ENCODE assay signal across 30 cellular contexts in the genomic region with DNA sequence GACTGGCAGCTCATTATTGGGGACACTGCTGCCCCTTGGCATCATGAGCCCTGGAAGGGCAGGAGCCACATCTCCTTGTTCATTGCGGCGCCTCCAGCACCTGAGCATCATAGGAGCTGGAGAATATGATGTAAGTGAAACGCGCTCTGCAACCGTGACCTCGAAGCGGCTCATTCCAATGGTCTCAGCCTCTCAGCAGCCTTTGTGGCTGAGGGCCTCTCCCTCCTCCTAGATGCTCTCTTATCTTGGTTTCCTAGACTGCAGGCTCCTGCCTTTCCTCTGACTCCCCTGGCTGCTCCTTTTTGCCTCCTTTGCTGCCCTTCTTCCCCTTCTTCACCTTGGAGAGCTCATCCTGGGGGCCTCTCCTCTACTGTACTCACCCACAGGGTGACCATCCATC.
"Had no signal": no experiment of that assay in that cellular context is flagged by ENCODE, and none has a peak within 500 bp of the region (broad histone marks: within the 10 kb centered on the region; RNA-seq: fewer than 3 reads in every experiment).

No MANE protein-coding gene starts in this region.

- H3K4me3 Mint-ChIP-seq: immature natural killer cell; memory B cell; naive thymus-derived CD4-positive, alpha-beta T cell; natural killer cell treated with Interleukin-12 subunit alpha and Interleukin-12 subunit beta and Interleukin-15 and Interleukin-18, amount 100 ng/mL, for 72 hours; stimulated activated naive B cell treated with anti-CD40 and anti-IgM and Interleukin-4, amounts not matched to agents 10 μg/mL and 1 μg/mL and 100 μg/mL, for 72 hours had no signal

- H3K27me3 ChIP-seq: ovary, right atrium auricular region, right lobe of liver, testis, thyroid gland, upper lobe of left lung had no signal

- H3K4me3 ChIP-seq: left lung, lower lobe of right lung, mucosa of descending colon, ovary, right atrium auricular region, right lobe of liver, smooth muscle cell, stomach, testis, thyroid gland, transverse colon, upper lobe of left lung had no signal

- H3K27ac Mint-ChIP-seq: immature natural killer cell; memory B cell; natural killer cell treated with Interleukin-12 subunit alpha and Interleukin-12 subunit beta and Interleukin-15 and Interleukin-18, amount 100 ng/mL, for 72 hours; progenitor cell of endocrine pancreas; stimulated activated naive B cell treated with anti-CD40 and anti-IgM and Interleukin-4, amounts not matched to agents 10 μg/mL and 1 μg/mL and 100 μg/mL, for 72 hours had no signal

- H3K36me3 ChIP-seq: left lung, lower lobe of right lung, neutrophil, ovary, right atrium auricular region, right lobe of liver, stomach, thyroid gland, transverse colon, upper lobe of left lung had no signal

- H3K9me3 Mint-ChIP-seq: immature natural killer cell; memory B cell; naive thymus-derived CD4-positive, alpha-beta T cell; natural killer cell treated with Interleukin-12 subunit alpha and Interleukin-12 subunit beta and Interleukin-15 and Interleukin-18, amount 100 ng/mL, for 72 hours; stimulated activated naive B cell treated with anti-CD40 and anti-IgM and Interleukin-4, amounts not matched to agents 10 μg/mL and 1 μg/mL and 100 μg/mL, for 72 hours had no signal

- H3K4me2 ChIP-seq: smooth muscle cell had no signal

- H3K36me3 Mint-ChIP-seq: immature natural killer cell; memory B cell; naive thymus-derived CD4-positive, alpha-beta T cell; natural killer cell treated with Interleukin-12 subunit alpha and Interleukin-12 subunit beta and Interleukin-15 and Interleukin-18, amount 100 ng/mL, for 72 hours; stimulated activated naive B cell treated with anti-CD40 and anti-IgM and Interleukin-4, amounts not matched to agents 10 μg/mL and 1 μg/mL and 100 μg/mL, for 72 hours had no signal

- ATAC-seq: left colon; left lung; lower lobe of right lung; mucosa of descending colon; naive thymus-derived CD4-positive, alpha-beta T cell; natural killer cell treated with Interleukin-12 subunit alpha and Interleukin-12 subunit beta and Interleukin-15 and Interleukin-18, amount 100 ng/mL, for 72 hours; right lobe of liver; stimulated activated naive B cell treated with anti-CD40 and anti-IgM and Interleukin-4, amounts not matched to agents 10 μg/mL and 1 μg/mL and 100 μg/mL, for 72 hours; stimulated activated naive CD8-positive, alpha-beta T cell treated with anti-CD3 and anti-CD28 coated beads, Interleukin-15, Interleukin-2, amounts not matched to agents 100 U/mL and 50 U/mL, for 24 hours had no signal

- H3K27ac ChIP-seq: left lung, lower lobe of right lung, neutrophil, ovary, right atrium auricular region, right lobe of liver, stomach, testis, thyroid gland, transverse colon, upper lobe of left lung had no signal

- DNase-seq: head of caudate nucleus; hypothalamus; immature natural killer cell; kidney; left colon; lower lobe of right lung; midbrain; mucosa of descending colon; naive thymus-derived CD4-positive, alpha-beta T cell; occipital lobe; right lobe of liver; stimulated activated CD4-positive, alpha-beta T cell treated with anti-CD3 and anti-CD28 coated beads, Interleukin-1b, Interleukin-23, amount 100 ng/mL, for 48 hours; stimulated activated CD4-positive, alpha-beta T cell treated with anti-CD3 and anti-CD28 coated beads, Interleukin-2, amount 100 ng/mL, for 48 hours; stimulated activated CD4-positive, alpha-beta T cell treated with anti-CD3 and anti-CD28 coated beads, Interleukin-4, amount 100 ng/mL, for 4 hours; stimulated activated CD8-positive, alpha-beta memory T cell treated with anti-CD3 and anti-CD28 coated beads, Interleukin-4, amount 100 ng/mL, for 48 hours; stimulated activated naive B cell treated with anti-CD40 and anti-IgM and Interleukin-4, amounts not matched to agents 10 μg/mL and 1 μg/mL and 100 μg/mL, for 72 hours; stimulated activated naive CD8-positive, alpha-beta T cell treated with anti-CD3 and anti-CD28 coated beads, Interleukin-15, Interleukin-2, amounts not matched to agents 100 U/mL and 50 U/mL, for 24 hours; stomach; testis; thyroid gland; transverse colon; upper lobe of left lung had no signal

- H3K4me1 Mint-ChIP-seq: immature natural killer cell; memory B cell; naive thymus-derived CD4-positive, alpha-beta T cell; stimulated activated naive B cell treated with anti-CD40 and anti-IgM and Interleukin-4, amounts not matched to agents 10 μg/mL and 1 μg/mL and 100 μg/mL, for 72 hours had no signal

- H3K4me1 ChIP-seq: left lung, lower lobe of right lung, right atrium auricular region, right lobe of liver, stomach, testis, thyroid gland, transverse colon, upper lobe of left lung had no signal

- H3K9me3 ChIP-seq: left lung, lower lobe of right lung, mucosa of descending colon, neutrophil, ovary, right atrium auricular region, right lobe of liver, stomach, testis, thyroid gland, transverse colon, upper lobe of left lung had no signal
